In genomic region chr21:34085129-34085528, GRCh38 we compare ENCODE assay signal across 19 cellular contexts.
"Had no signal": no experiment of that assay in that cellular context is flagged by ENCODE, and none has a peak within 500 bp of the region (broad histone marks: within the 10 kb centered on the region; RNA-seq: fewer than 3 reads in every experiment).

No MANE protein-coding gene starts in this region.

- H3K9me3 ChIP-seq: psoas muscle, right lobe of liver, upper lobe of left lung had no signal

- DNase-seq: activated CD4-positive, alpha-beta T cell treated with anti-CD3 and anti-CD28 coated beads for 4 hours; activated gamma-delta T cell; anterior cingulate cortex; brain microvascular endothelial cell; cerebellar nuclear complex; effector CD8-positive, alpha-beta T cell; foreskin keratinocyte; glutamatergic neuron; hypothalamus; kidney glomerular epithelial cell; mesenchymal stem cell; psoas muscle; right lobe of liver; stimulated activated CD4-positive, alpha-beta T cell treated with anti-CD3 and anti-CD28 coated beads, Interleukin-4, amount 100 ng/mL, for 4 hours; stimulated activated CD8-positive, alpha-beta memory T cell treated with anti-CD3 and anti-CD28 coated beads, Interleukin-4, amount 100 ng/mL, for 48 hours; WERI-Rb-1 had no signal

- H3K27me3 ChIP-seq: brain microvascular endothelial cell, foreskin keratinocyte, right lobe of liver, upper lobe of left lung had no signal

- H3K4me2 ChIP-seq: smooth muscle cell had no signal

- ATAC-seq: foreskin keratinocyte, psoas muscle, right lobe of liver had no signal

- H3K4me1 ChIP-seq: foreskin keratinocyte had no signal

- H3K4me3 Mint-ChIP-seq: stimulated activated naive CD8-positive, alpha-beta T cell treated with anti-CD3 and anti-CD28 coated beads, Interleukin-15, Interleukin-2, amounts not matched to agents 100 ng/mL and 50 ng/mL, for 24 hours had no signal

- H3K27me3 Mint-ChIP-seq: stimulated activated naive CD8-positive, alpha-beta T cell treated with anti-CD3 and anti-CD28 coated beads, Interleukin-15, Interleukin-2, amounts not matched to agents 100 ng/mL and 50 ng/mL, for 24 hours had no signal

- H3K4me3 ChIP-seq: psoas muscle, right lobe of liver, smooth muscle cell, upper lobe of left lung had no signal

- H3K27ac ChIP-seq: brain microvascular endothelial cell, foreskin keratinocyte, psoas muscle, right lobe of liver, upper lobe of left lung, WERI-Rb-1 had no signal

- H3K9me3 Mint-ChIP-seq: stimulated activated naive CD8-positive, alpha-beta T cell treated with anti-CD3 and anti-CD28 coated beads, Interleukin-15, Interleukin-2, amounts not matched to agents 100 ng/mL and 50 ng/mL, for 24 hours had no signal

- H3K36me3 ChIP-seq: brain microvascular endothelial cell, right lobe of liver, upper lobe of left lung, WERI-Rb-1 had no signal
